8 cellular contexts compared by ENCODE assay signal in the genomic region with DNA sequence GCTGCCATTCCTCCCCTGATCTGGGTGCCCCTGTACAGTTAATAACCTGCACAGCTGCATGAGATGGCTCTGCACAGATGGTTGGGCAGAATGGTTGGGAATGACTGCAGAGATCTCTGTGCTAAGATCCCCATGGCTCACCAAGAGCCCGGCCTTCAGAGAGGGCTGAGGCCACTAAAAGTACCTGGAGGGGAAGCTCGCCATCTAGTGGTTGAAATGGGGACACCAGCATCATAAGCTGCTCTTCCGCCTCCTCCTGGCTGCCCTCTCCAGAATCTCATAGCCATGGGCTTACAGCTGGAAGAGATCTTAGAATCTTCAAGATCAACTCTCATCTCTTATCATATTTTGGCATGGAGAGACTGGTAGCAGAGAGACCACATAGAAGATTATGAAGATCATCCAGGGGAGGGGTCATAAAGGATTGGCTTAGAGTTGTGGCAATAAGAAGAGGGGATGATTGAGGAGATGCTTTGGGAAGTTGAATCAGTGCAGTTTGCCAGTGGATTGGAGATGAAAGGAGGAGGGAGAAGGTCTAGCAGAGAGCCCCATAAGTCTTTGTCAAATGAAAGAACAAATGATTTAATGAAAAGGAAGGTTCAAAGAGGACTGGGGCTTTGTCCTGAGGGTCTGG. TPM values are rescaled to one million over a fixed set of nuclear protein-coding genes. Genes with fewer than 3 reads are reported as not detected.
DNase-seq lines count a peak whose midpoint lies in the region; ATAC-seq and TF ChIP-seq lines count a peak whose summit lies in the region.

No MANE protein-coding gene starts in this region.

- H3K36me3 Mint-ChIP-seq in Calu3 (ENCODE audit: insufficient read depth, unreplicated experiment) = peaks cover 21% of the 10 kb centered on the region

- peak overlapping the region; percentile 86 for H3K27ac Mint-ChIP-seq in Calu3 (ENCODE audit: unreplicated experiment)

- peak; percentile 59 for DNase-seq in Calu3
- peak; percentile 87 for DNase-seq in GM23248
- peak; percentile 74 for DNase-seq in NCI-H2029 (lab: John Stamatoyannopoulos, UW)
- peak; percentile 71 for DNase-seq in mammary epithelial cell
- DNase-seq in kidney epithelial cell (ENCODE audit: low read depth) = no peak
- DNase-seq in stimulated activated CD4-positive, alpha-beta T cell treated with anti-CD3 and anti-CD28 coated beads, Interleukin-1b, Interleukin-23, amount 100 ng/mL, for 24 hours (ENCODE audit: low read depth in 4 of 4, low spot score in 1 of 4) = peak; percentile 23 to 46 (median 32)

- H3K27ac ChIP-seq in GM23248 (no peak overlapping the region), VCaP (peak overlapping the region; percentile 96), mammary epithelial cell (ENCODE audit: insufficient read depth, low read depth, low read length) (no peak overlapping the region)

- H4K20me1 ChIP-seq in GM23248 (ENCODE audit: insufficient read depth) = no peaks in the 10 kb centered on the region
- H4K20me1 ChIP-seq in mammary epithelial cell (ENCODE audit: insufficient read depth, low read length) = no peaks in the 10 kb centered on the region

- dilution Hi-C loops in mammary epithelial cell (cut with HindIII; ENCODE audit: low sequenced_read_pairs) = no loop called here

- no peak overlapping the region for H3K9ac ChIP-seq in GM23248
- no peak overlapping the region for H3K9ac ChIP-seq in mammary epithelial cell (ENCODE audit: insufficient read depth, low read length)

- BruUV-seq in Calu3 (replicated peaks; lab: Mats Ljungman, UMichigan) (no TSS peak), mammary epithelial cell (replicated peaks; lab: Mats Ljungman, UMichigan) (no TSS peak)

- H3K4me2 ChIP-seq in GM23248 (ENCODE audit: unreplicated experiment) (no peak overlapping the region), mammary epithelial cell (ENCODE audit: insufficient read depth, low read depth, low read length) (no peak overlapping the region)

- H3K36me3 ChIP-seq in GM23248 (ENCODE audit: low read depth) (no peaks in the 10 kb centered on the region), mammary epithelial cell (ENCODE audit: insufficient read depth, low read length) (no peaks in the 10 kb centered on the region), kidney epithelial cell (ENCODE audit: control insufficient read depth, insufficient read depth, low read length) (no peaks in the 10 kb centered on the region)

- H3K4me1 Mint-ChIP-seq in Calu3 (ENCODE audit: low read depth, unreplicated experiment) = peaks cover 54% of the 10 kb centered on the region

- no peak for ATAC-seq in GM19328 (IDR thresholded peaks at IDR 0.05; ENCODE audit: unreplicated experiment)

- H3K4me3 Mint-ChIP-seq in Calu3 (ENCODE audit: low read depth, unreplicated experiment) = no peak overlapping the region

- no peaks in the 10 kb centered on the region for H3K27me3 Mint-ChIP-seq in Calu3 (ENCODE audit: unreplicated experiment)

- H3K9me2 ChIP-seq in GM23248 (ENCODE audit: insufficient read depth) = no peaks in the 10 kb centered on the region

- H3K27me3 ChIP-seq in GM23248 (replicated peaks; ENCODE audit: insufficient read depth) = no peaks in the 10 kb centered on the region
- H3K27me3 ChIP-seq in mammary epithelial cell (ENCODE audit: insufficient read depth, low read length) = no peaks in the 10 kb centered on the region
- H3K27me3 ChIP-seq in kidney epithelial cell (ENCODE audit: control insufficient read depth, insufficient read depth, low read length) = no peaks in the 10 kb centered on the region

- no peaks in the 10 kb centered on the region for H3K79me2 ChIP-seq in GM23248 (ENCODE audit: insufficient read depth)
- H3K79me2 ChIP-seq in mammary epithelial cell (ENCODE audit: insufficient read depth, low read length) = no peaks in the 10 kb centered on the region

- H2AFZ ChIP-seq in GM23248 (no peak overlapping the region), mammary epithelial cell (ENCODE audit: low read depth, low read length) (no peak overlapping the region)

- CTCF ChIA-PET in Calu3 (lab: Charles Lee) (interaction anchor here (0.6 kb wide), 2 partner anchors 43 to 124 kb away, joined by 3 read pairs; no protein-coding TSS in a partner anchor), mammary epithelial cell (lab: Charles Lee; ENCODE audit: low non-redundant PET) (interaction anchor here (0.5 to 1.8 kb wide), 11 partner anchors 26 to 1192 kb away, joined by 3 to 15 read pairs (median 4); no protein-coding TSS in a partner anchor)

- H3K4me1 ChIP-seq in GM23248 (ENCODE audit: insufficient read depth) (peaks cover 16% of the 10 kb centered on the region; the same call in 1 of the 2 replicates), mammary epithelial cell (ENCODE audit: insufficient read depth, low read length) (peaks cover 39% of the 10 kb centered on the region)

- H3K9me3 Mint-ChIP-seq in Calu3 (ENCODE audit: low read depth, unreplicated experiment) = no peaks in the 10 kb centered on the region

- intact Hi-C loops in Calu3 (cut with micrococcal nuclease; ENCODE audit: unreplicated experiment) = no loop called here
- intact Hi-C loops in mammary epithelial cell (cut with micrococcal nuclease) = loop anchor here (1.0 to 5.0 kb wide), 2 partner anchors 131 to 176 kb away; no protein-coding TSS in a partner anchor

- no peaks in the 10 kb centered on the region for H3F3A ChIP-seq in GM23248 (ENCODE audit: insufficient read depth)

- H3K9me3 ChIP-seq in GM23248 (ENCODE audit: low read depth) = no peaks in the 10 kb centered on the region
- no peaks in the 10 kb centered on the region for H3K9me3 ChIP-seq in mammary epithelial cell (replicated peaks; ENCODE audit: insufficient read depth, low read length)

- peak; percentile 72 for TF ChIP-seq CTCF in Calu3 (IDR thresholded peaks at IDR 0.05; ENCODE audit: unreplicated experiment)
- peak; percentile 77 for TF ChIP-seq CTCF in VCaP (conservative IDR thresholded peaks at IDR 0.05)
- TF ChIP-seq CTCF in mammary epithelial cell (conservative IDR thresholded peaks at IDR 0.05 in 1 of 2, IDR thresholded peaks at IDR 0.05 in 1 of 2; ENCODE audit: extremely low read depth in 1 of 2, insufficient read depth in 1 of 2, low read depth in 1 of 2, low read length in 2 of 2) = peak; percentile 97 to 98
- peak; percentile 70 for TF ChIP-seq CTCF in kidney epithelial cell (IDR thresholded peaks at IDR 0.05; ENCODE audit: insufficient read depth, low read length, poor library complexity, severe bottlenecking)

- 17 to 26% methylated on average over 3 of the region's 3 CpGs for WGBS in GM23248 (ENCODE audit: low coverage in 1 of 2, low lambda C conversion rate in 2 of 2, missing lambda C conversion rate in 2 of 2), 2 experiments
- WGBS in mammary epithelial cell (ENCODE audit: low coverage, missing lambda C conversion rate) = 11% methylated on average over 3 of the region's 3 CpGs

- H3K4me3 ChIP-seq in GM23248 (no peak overlapping the region), mammary epithelial cell (replicated peaks in 1 of 3; ENCODE audit: insufficient read depth in 1 of 3, low read depth in 2 of 3, low read length in 3 of 3) (no peak overlapping the region), kidney epithelial cell (ENCODE audit: low read depth, low read length) (no peak overlapping the region)

- in situ Hi-C loops in GM23248 (cut with MboI) (no loop called here), mammary epithelial cell (cut with MboI; ENCODE audit: low sequenced_read_pairs in 2 of 2) (loop anchor here (5.0 kb wide), 3 partner anchors 66 to 131 kb away; no protein-coding TSS in a partner anchor)

RNA-seq across cellular contexts. Expression of a gene that starts 22.0 kb away (rescaled TPM):
- 4.9 and 5.9 TPM in 2 replicates for total RNA-seq in Calu3 (2022)
- 6.8 and 11.1 TPM in 2 replicates for total RNA-seq in GM23248 (2014; rRNA removed; shearing (Covaris generic))
- 10.6 and 13.5 TPM in 2 replicates for polyA plus RNA-seq in GM23248 (2016; fragmentation: Nextera tagmentation; extraction: Ambion mirVana)
- total RNA-seq in mammary epithelial cell = 1 to 10 TPM; 3.0 to 3.2 TPM
- 2.5 TPM for polyA plus RNA-seq in mammary epithelial cell
- 1.1 TPM for polyA minus RNA-seq in mammary epithelial cell
- 8.6 and 9.3 TPM in 2 replicates for total RNA-seq in kidney epithelial cell

RNA-seq across cellular contexts. Expression of a gene that starts 33.1 kb away (rescaled TPM):
- total RNA-seq in Calu3 (2022) (50.0 and 55.2 TPM in 2 replicates), mammary epithelial cell (10 to 100 TPM; 54.3 to 55.7 TPM), kidney epithelial cell (52.1 and 54.7 TPM in 2 replicates)
- 52.7 and 57.9 TPM in 2 replicates for total RNA-seq in GM23248 (2014; rRNA removed; shearing (Covaris generic))
- polyA plus RNA-seq in GM23248 (2016; fragmentation: Nextera tagmentation; extraction: Ambion mirVana) (20.3 and 20.4 TPM in 2 replicates), mammary epithelial cell (11.7 TPM)
- polyA minus RNA-seq in mammary epithelial cell = 47.2 TPM
